15 cellular contexts compared by ENCODE assay signal in the genomic region with DNA sequence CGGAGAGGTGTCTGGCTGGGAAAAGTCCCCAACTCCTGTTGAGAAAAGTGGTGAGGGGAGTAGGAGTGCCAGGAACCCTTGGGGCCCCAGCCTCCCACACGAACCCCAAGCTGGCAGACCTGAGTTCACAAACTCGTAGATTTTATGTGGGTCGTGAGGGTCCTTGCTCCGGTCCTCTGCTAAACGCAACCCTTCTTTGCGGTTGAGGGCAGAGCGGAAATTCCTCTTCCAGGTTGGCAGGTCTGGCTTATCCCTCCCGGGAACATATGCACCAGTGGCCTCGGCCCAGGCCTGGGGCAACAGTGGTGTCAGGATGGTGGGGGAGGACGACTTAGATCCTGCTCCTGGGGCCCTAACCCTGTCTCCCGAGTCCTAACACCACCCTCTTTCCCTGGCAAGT. TPM values are rescaled to one million over a fixed set of nuclear protein-coding genes. Genes with fewer than 3 reads are reported as not detected.
DNase-seq lines count a peak whose midpoint lies in the region; ATAC-seq and TF ChIP-seq lines count a peak whose summit lies in the region.
"Had no signal": no experiment of that assay in that cellular context is flagged by ENCODE, and none has a peak within 500 bp of the region (broad histone marks: within the 10 kb centered on the region; RNA-seq: fewer than 3 reads in every experiment).

No MANE protein-coding gene starts in this region.

- H3K4me1 ChIP-seq in NT2/D1 (ENCODE audit: insufficient read depth, insufficient read length) (peaks cover 9% of the 10 kb centered on the region), vagina (peaks cover 22% of the 10 kb centered on the region)
- peaks cover 27% of the 10 kb centered on the region for H3K4me1 ChIP-seq in effector memory CD4-positive, alpha-beta T cell (ENCODE audit: control insufficient read depth, insufficient read depth, low read length, poor library complexity, severe bottlenecking)

- no peak for ATAC-seq in activated CD8-positive, alpha-beta memory T cell treated with anti-CD3 and anti-CD28 coated beads, Interleukin-2, amount 10 ng/mL, durations not matched to agents 7 days and 5 days
- ATAC-seq in stimulated activated effector memory CD8-positive, alpha-beta T cell treated with anti-CD3 and anti-CD28 coated beads, Interleukin-12 subunit alpha, Interleukin-12 subunit beta, amount 100 ng/mL, for 72 hours = no peak

- no peak overlapping the region for H3K4me3 ChIP-seq in NT2/D1 (ENCODE audit: insufficient read length, low read depth)
- H3K4me3 ChIP-seq in effector memory CD4-positive, alpha-beta T cell (ENCODE audit: insufficient read depth, low read depth, low read length, poor library complexity, severe bottlenecking) = peak overlapping the region; percentile 97
- no peak overlapping the region for H3K4me3 ChIP-seq in vagina

- peak overlapping the region; percentile 15 for H3K9ac ChIP-seq in NT2/D1 (ENCODE audit: insufficient read length, low read depth)

- H3K27me3 ChIP-seq in NT2/D1 (ENCODE audit: insufficient read depth, insufficient read length) = no peaks in the 10 kb centered on the region
- no peaks in the 10 kb centered on the region for H3K27me3 ChIP-seq in effector memory CD4-positive, alpha-beta T cell (replicated peaks; ENCODE audit: control insufficient read depth, insufficient read depth, low read length, poor library complexity, severe bottlenecking)
- H3K27me3 ChIP-seq in vagina = no peaks in the 10 kb centered on the region

- H3K9me3 ChIP-seq in NT2/D1 (ENCODE audit: insufficient read depth, low read length) = no peaks in the 10 kb centered on the region; the same call in 1 of the 2 replicates
- H3K9me3 ChIP-seq in effector memory CD4-positive, alpha-beta T cell (ENCODE audit: control insufficient read depth, low read length) = no peaks in the 10 kb centered on the region
- H3K9me3 ChIP-seq in vagina = no peaks in the 10 kb centered on the region
- H3K9me3 ChIP-seq: left ventricle myocardium inferior had no signal

- CTCF ChIA-PET in activated CD8-positive, alpha-beta memory T cell treated with anti-CD3 and anti-CD28 coated beads, Interleukin-2, amount 10 ng/mL, durations not matched to agents 7 days and 5 days (lab: Charles Lee) = interaction anchor here (1.5 to 6.6 kb wide), 4 partner anchors 9 to 20 kb away, joined by 4 to 64 read pairs (median 8); a partner anchor contains a TSS

- peak overlapping the region; percentile 92 for H3K27ac Mint-ChIP-seq in activated CD8-positive, alpha-beta memory T cell treated with anti-CD3 and anti-CD28 coated beads, Interleukin-2, amount 10 ng/mL, durations not matched to agents 7 days and 5 days
- peak overlapping the region; percentile 97 for H3K27ac Mint-ChIP-seq in stimulated activated effector memory CD8-positive, alpha-beta T cell treated with anti-CD3 and anti-CD28 coated beads, Interleukin-12 subunit alpha, Interleukin-12 subunit beta, amount 100 ng/mL, for 72 hours

- DNase-seq in activated CD8-positive, alpha-beta memory T cell treated with anti-CD3 and anti-CD28 coated beads, Interleukin-2, amount 10 ng/mL, durations not matched to agents 7 days and 5 days = no peak
- DNase-seq in activated CD8-positive, alpha-beta memory T cell treated with anti-CD3 and anti-CD28 coated beads, Interleukin-2, amount 50 U/mL, for 48 hours = no peak
- DNase-seq in NT2/D1 (ENCODE audit: low read depth, low spot score) (no peak), T1000 (lab: John Stamatoyannopoulos, UW) (no peak), vagina (ENCODE audit: extremely low spot score in 2 of 2) (no peak), putamen (ENCODE audit: low spot score) (no peak)
- DNase-seq in effector memory CD4-positive, alpha-beta T cell = no peak
- DNase-seq in stimulated activated effector memory CD8-positive, alpha-beta T cell treated with anti-CD3 and anti-CD28 coated beads, Interleukin-12 subunit alpha, Interleukin-12 subunit beta, amount 100 ng/mL, for 72 hours (ENCODE audit: low spot score in 2 of 2) = no peak
- DNase-seq: ACHN; amniotic stem cell; effector CD8-positive, alpha-beta T cell; left ventricle myocardium inferior; NCI-H446 treated with DMSO at 0.1 percent for 48 hours; stimulated activated CD4-positive, alpha-beta T cell treated with anti-CD3 and anti-CD28 coated beads, Interleukin-4, amount 100 ng/mL, for 4 hours; substantia nigra had no signal

- no peaks in the 10 kb centered on the region for H3K27me3 Mint-ChIP-seq in activated CD8-positive, alpha-beta memory T cell treated with anti-CD3 and anti-CD28 coated beads, Interleukin-2, amount 10 ng/mL, durations not matched to agents 7 days and 5 days

- no peak for TF ChIP-seq CTCF in vagina (IDR thresholded peaks at IDR 0.05)

- H3K4me3 Mint-ChIP-seq in activated CD8-positive, alpha-beta memory T cell treated with anti-CD3 and anti-CD28 coated beads, Interleukin-2, amount 10 ng/mL, durations not matched to agents 7 days and 5 days = peak overlapping the region; percentile 97
- H3K4me3 Mint-ChIP-seq in stimulated activated effector memory CD8-positive, alpha-beta T cell treated with anti-CD3 and anti-CD28 coated beads, Interleukin-12 subunit alpha, Interleukin-12 subunit beta, amount 100 ng/mL, for 72 hours = peak overlapping the region; percentile 99

- intact Hi-C loops in vagina (cut with DNase I) = loop anchor here (10.0 kb wide), 1 partner anchor 168 kb away; a partner anchor contains a TSS

- H3K36me3 Mint-ChIP-seq in activated CD8-positive, alpha-beta memory T cell treated with anti-CD3 and anti-CD28 coated beads, Interleukin-2, amount 10 ng/mL, durations not matched to agents 7 days and 5 days = peaks cover 21% of the 10 kb centered on the region
- H3K36me3 Mint-ChIP-seq in stimulated activated effector memory CD8-positive, alpha-beta T cell treated with anti-CD3 and anti-CD28 coated beads, Interleukin-12 subunit alpha, Interleukin-12 subunit beta, amount 100 ng/mL, for 72 hours = peaks cover 68% of the 10 kb centered on the region

- no peaks in the 10 kb centered on the region for H3K9me3 Mint-ChIP-seq in activated CD8-positive, alpha-beta memory T cell treated with anti-CD3 and anti-CD28 coated beads, Interleukin-2, amount 10 ng/mL, durations not matched to agents 7 days and 5 days (ENCODE audit: low read depth)
- no peaks in the 10 kb centered on the region for H3K9me3 Mint-ChIP-seq in stimulated activated effector memory CD8-positive, alpha-beta T cell treated with anti-CD3 and anti-CD28 coated beads, Interleukin-12 subunit alpha, Interleukin-12 subunit beta, amount 100 ng/mL, for 72 hours

- no peak for TF ChIP-seq POLR2A in vagina (IDR thresholded peaks at IDR 0.05)

- H3K36me3 ChIP-seq in NT2/D1 (ENCODE audit: insufficient read depth, insufficient read length, low read length) (peaks cover 59% of the 10 kb centered on the region), vagina (peaks cover 0 to 47% of the 10 kb centered on the region in 2 donors)
- peaks cover 46% of the 10 kb centered on the region for H3K36me3 ChIP-seq in effector memory CD4-positive, alpha-beta T cell (ENCODE audit: control insufficient read depth, insufficient read depth, low read length)

- H3K27ac ChIP-seq in effector memory CD4-positive, alpha-beta T cell (ENCODE audit: insufficient read depth, low read length, poor library complexity, severe bottlenecking) = peak overlapping the region; percentile 85
- no peak overlapping the region for H3K27ac ChIP-seq in vagina

- peaks cover 34% of the 10 kb centered on the region for H3K4me1 Mint-ChIP-seq in activated CD8-positive, alpha-beta memory T cell treated with anti-CD3 and anti-CD28 coated beads, Interleukin-2, amount 10 ng/mL, durations not matched to agents 7 days and 5 days
- peaks cover 53% of the 10 kb centered on the region for H3K4me1 Mint-ChIP-seq in stimulated activated effector memory CD8-positive, alpha-beta T cell treated with anti-CD3 and anti-CD28 coated beads, Interleukin-12 subunit alpha, Interleukin-12 subunit beta, amount 100 ng/mL, for 72 hours

RNA-seq across cellular contexts. Expression of a gene that starts 2.4 kb away (rescaled TPM):
- 100 to 1,000 TPM; 159 to 170 TPM for total RNA-seq in activated CD8-positive, alpha-beta memory T cell treated with anti-CD3 and anti-CD28 coated beads, Interleukin-2, amount 10 ng/mL, durations not matched to agents 7 days and 5 days
- 59.4 TPM for total RNA-seq in vagina

RNA-seq across cellular contexts. Expression of a gene that starts 2.5 kb away (rescaled TPM):
- 10 to 100 TPM; 90.6 to 94.5 TPM for total RNA-seq in activated CD8-positive, alpha-beta memory T cell treated with anti-CD3 and anti-CD28 coated beads, Interleukin-2, amount 10 ng/mL, durations not matched to agents 7 days and 5 days
- 14.7 TPM for total RNA-seq in vagina

RNA-seq across cellular contexts. Expression of a gene that starts 13.8 kb away (rescaled TPM):
- 100 to 1,000 TPM; 145 to 257 TPM for total RNA-seq in activated CD8-positive, alpha-beta memory T cell treated with anti-CD3 and anti-CD28 coated beads, Interleukin-2, amount 10 ng/mL, durations not matched to agents 7 days and 5 days
- 156 TPM for total RNA-seq in vagina

RNA-seq across cellular contexts. Expression of a gene that starts 21.2 kb away (rescaled TPM):
- 10 to 100 TPM; 78.8 to 79.3 TPM for total RNA-seq in activated CD8-positive, alpha-beta memory T cell treated with anti-CD3 and anti-CD28 coated beads, Interleukin-2, amount 10 ng/mL, durations not matched to agents 7 days and 5 days
- total RNA-seq in vagina = 20.4 TPM

RNA-seq across cellular contexts. Expression of a gene that starts 23.3 kb away (rescaled TPM):
- total RNA-seq in activated CD8-positive, alpha-beta memory T cell treated with anti-CD3 and anti-CD28 coated beads, Interleukin-2, amount 10 ng/mL, durations not matched to agents 7 days and 5 days = 1 to 10 TPM; 6.6 to 9.6 TPM
- total RNA-seq in vagina = 112 TPM
